ENCODE assay signal across 24 cellular contexts in genomic region chr1:83011270-83011669, GRCh38.
"Had no signal": no experiment of that assay in that cellular context is flagged by ENCODE, and none has a peak within 500 bp of the region (broad histone marks: within the 10 kb centered on the region; RNA-seq: fewer than 3 reads in every experiment).

No MANE protein-coding gene starts in this region.

- H3K27me3 Mint-ChIP-seq: activated CD4-positive, alpha-beta T cell treated with anti-CD3 and anti-CD28 coated beads, Interleukin-2, amount 10 ng/mL, durations not matched to agents 7 days and 5 days; activated naive CD8-positive, alpha-beta T cell treated with anti-CD3 and anti-CD28 coated beads, Interleukin-2, amount 50 U/mL, for 24 hours; stimulated activated naive CD8-positive, alpha-beta T cell treated with anti-CD3 and anti-CD28 coated beads, Interleukin-15, Interleukin-2, amounts not matched to agents 100 ng/mL and 50 ng/mL, for 24 hours had no signal

- H3K9me3 Mint-ChIP-seq: activated CD4-positive, alpha-beta T cell treated with anti-CD3 and anti-CD28 coated beads, Interleukin-2, amount 10 ng/mL, durations not matched to agents 7 days and 5 days; activated T-helper 1 cell treated with anti-CD3 and anti-CD28 coated beads, Interleukin-12 subunit alpha, Interleukin-12 subunit beta, Interleukin-2, Interleukin-4 antibody, amounts not matched to agents 30 ng/mL and 10 ng/mL and 1 ng/mL, durations not matched to agents 14 hours and 24 hours and 36 hours; stimulated activated naive CD8-positive, alpha-beta T cell treated with anti-CD3 and anti-CD28 coated beads, Interleukin-15, Interleukin-2, amounts not matched to agents 100 ng/mL and 50 ng/mL, for 24 hours; T-helper 2 cell treated with Interferon-gamma antibody and Interleukin-4, amounts not matched to agents 5 μg/mL and 100 μg/mL, for 36 hours had no signal

- H3K27ac Mint-ChIP-seq: activated CD4-positive, alpha-beta T cell treated with anti-CD3 and anti-CD28 coated beads, Interleukin-2, amount 10 ng/mL, durations not matched to agents 7 days and 5 days; activated CD8-positive, alpha-beta T cell treated with anti-CD3 and anti-CD28 coated beads, Interleukin-2, amount 10 ng/mL, durations not matched to agents 7 days and 5 days; activated naive CD8-positive, alpha-beta T cell treated with anti-CD3 and anti-CD28 coated beads, Interleukin-2, amount 50 U/mL, for 24 hours; activated T-helper 1 cell treated with anti-CD3 and anti-CD28 coated beads, Interleukin-12 subunit alpha, Interleukin-12 subunit beta, Interleukin-2, Interleukin-4 antibody, amounts not matched to agents 30 ng/mL and 10 ng/mL and 1 ng/mL, durations not matched to agents 14 hours and 24 hours and 36 hours; immature natural killer cell; natural killer cell; progenitor cell of endocrine pancreas; stimulated activated naive CD8-positive, alpha-beta T cell treated with anti-CD3 and anti-CD28 coated beads, Interleukin-15, Interleukin-2, amounts not matched to agents 100 ng/mL and 50 ng/mL, for 24 hours; T-helper 2 cell treated with Interferon-gamma antibody and Interleukin-4, amounts not matched to agents 5 μg/mL and 100 μg/mL, for 36 hours had no signal

- H3K4me2 ChIP-seq: hepatocyte had no signal

- H3K4me3 ChIP-seq: cardiac muscle cell, hepatocyte, left lung, lung, tibial artery had no signal

- H3K27ac ChIP-seq: cardiac muscle cell, hepatocyte, left lung, tibial artery, WERI-Rb-1 had no signal

- H3K79me2 ChIP-seq: hepatocyte had no signal

- ATAC-seq: activated CD8-positive, alpha-beta T cell treated with anti-CD3 and anti-CD28 coated beads, Interleukin-2, amount 10 ng/mL, durations not matched to agents 7 days and 5 days; activated naive CD8-positive, alpha-beta T cell treated with anti-CD3 and anti-CD28 coated beads, Interleukin-2, amount 50 U/mL, for 24 hours; left lung; natural killer cell had no signal

- H3K36me3 Mint-ChIP-seq: immature natural killer cell had no signal

- H3K4me1 Mint-ChIP-seq: activated CD4-positive, alpha-beta T cell treated with anti-CD3 and anti-CD28 coated beads, Interleukin-2, amount 10 ng/mL, durations not matched to agents 7 days and 5 days; activated naive CD8-positive, alpha-beta T cell treated with anti-CD3 and anti-CD28 coated beads, Interleukin-2, amount 50 U/mL, for 24 hours; immature natural killer cell; natural killer cell had no signal

- H3K4me3 Mint-ChIP-seq: activated CD4-positive, alpha-beta T cell treated with anti-CD3 and anti-CD28 coated beads, Interleukin-2, amount 10 ng/mL, durations not matched to agents 7 days and 5 days; activated CD8-positive, alpha-beta T cell treated with anti-CD3 and anti-CD28 coated beads, Interleukin-2, amount 10 ng/mL, durations not matched to agents 7 days and 5 days; activated naive CD8-positive, alpha-beta T cell treated with anti-CD3 and anti-CD28 coated beads, Interleukin-2, amount 50 U/mL, for 24 hours; activated T-helper 1 cell treated with anti-CD3 and anti-CD28 coated beads, Interleukin-12 subunit alpha, Interleukin-12 subunit beta, Interleukin-2, Interleukin-4 antibody, amounts not matched to agents 30 ng/mL and 10 ng/mL and 1 ng/mL, durations not matched to agents 14 hours and 24 hours and 36 hours; immature natural killer cell; natural killer cell; stimulated activated naive CD8-positive, alpha-beta T cell treated with anti-CD3 and anti-CD28 coated beads, Interleukin-15, Interleukin-2, amounts not matched to agents 100 ng/mL and 50 ng/mL, for 24 hours; T-helper 2 cell treated with Interferon-gamma antibody and Interleukin-4, amounts not matched to agents 5 μg/mL and 100 μg/mL, for 36 hours had no signal

- H3K4me1 ChIP-seq: left lung, tibial artery had no signal

- DNase-seq: activated CD4-positive, alpha-beta T cell treated with anti-CD3 and anti-CD28 coated beads, Interleukin-2, amount 10 ng/mL, durations not matched to agents 7 days and 5 days; activated CD4-positive, CD25-positive, alpha-beta regulatory T cell treated with anti-CD3 and anti-CD28 coated beads, Interleukin-2, amount 50 U/mL, for 72 hours; activated CD8-positive, alpha-beta T cell treated with anti-CD3 and anti-CD28 coated beads, Interleukin-2, amount 10 ng/mL, durations not matched to agents 7 days and 5 days; activated gamma-delta T cell; activated naive CD4-positive, alpha-beta T cell treated with anti-CD3 and anti-CD28 coated beads, Interleukin-2, amount 50 U/mL, for 16 hours; activated naive CD8-positive, alpha-beta T cell treated with anti-CD3 and anti-CD28 coated beads, Interleukin-2, amount 50 U/mL, for 24 hours; cortex of kidney; erythroblast; glutamatergic neuron; immature natural killer cell; kidney glomerular epithelial cell; left lung; midbrain; natural killer cell; stimulated activated CD4-positive, alpha-beta T cell treated with anti-CD3 and anti-CD28 coated beads, Interleukin-12 subunit alpha, Interleukin-12 subunit beta, amount 100 ng/mL, for 4 hours; tibial artery; WERI-Rb-1 had no signal

- H3K27me3 ChIP-seq: cardiac muscle cell, hepatocyte, left lung, tibial artery had no signal

- H3K36me3 ChIP-seq: cardiac muscle cell, left lung, tibial artery, WERI-Rb-1 had no signal

- H2AFZ ChIP-seq: hepatocyte had no signal

- H3K9me3 ChIP-seq: tibial artery had no signal
